Comparison of ENCODE assay signal across 8 cellular contexts in genomic region chr3:101779047-101779807, GRCh38. TPM values are rescaled to one million over a fixed set of nuclear protein-coding genes. Genes with fewer than 3 reads are reported as not detected.
DNase-seq lines count a peak whose midpoint lies in the region; ATAC-seq and TF ChIP-seq lines count a peak whose summit lies in the region.

Gene NXPE3, plus strand, starts transcription at chr3:101779211. Its CDS starts 6,386 bp downstream, at chr3:101785597.

- H3K27me3 ChIP-seq in PC-3 (ENCODE audit: low read length) = no peaks in the 10 kb centered on the region
- no peaks in the 10 kb centered on the region for H3K27me3 ChIP-seq in esophagus muscularis mucosa

- no peaks in the 10 kb centered on the region for H3F3A ChIP-seq in PC-3 (ENCODE audit: low read length, unreplicated experiment)

- H2AFZ ChIP-seq in PC-3 (ENCODE audit: low read length) = peak within 1 kb of the TSS; percentile 91

- H3K4me1 ChIP-seq in PC-3 (ENCODE audit: insufficient read depth, low read length) = peaks cover 23% of the 10 kb centered on the region
- H3K4me1 ChIP-seq in esophagus muscularis mucosa = peaks cover 21 to 39% (median 32%) of the 10 kb centered on the region in 4 donors

- H4K20me1 ChIP-seq in PC-3 (ENCODE audit: low read length) = no peaks in the 10 kb centered on the region

- H3K4me3 Mint-ChIP-seq in activated T-cell treated with anti-CD3 and anti-CD28 coated beads, Interleukin-2, amount 50 U/mL, for 4 hours = peak within 1 kb of the TSS; percentile 87

- TF ChIP-seq CTCF in PC-3 (conservative IDR thresholded peaks at IDR 0.05; ENCODE audit: low read depth, low read length) (no peak), esophagus muscularis mucosa (IDR thresholded peaks at IDR 0.05) (no peak)

- WGBS in esophagus muscularis mucosa = 0% methylated on average over 39 of the region's 78 CpGs

- DNase-seq in DMS53 (lab: John Stamatoyannopoulos, UW) (peak; percentile 86), PC-3 (peak; percentile 85), esophagus muscularis mucosa (ENCODE audit: extremely low spot score) (peak; percentile 97), myocyte (ENCODE audit: low read depth) (peak; percentile 94)
- peak; percentile 83 for DNase-seq in Jurkat, Clone E6-1 (ENCODE audit: low read depth, low spot score)
- DNase-seq in activated T-cell treated with anti-CD3 and anti-CD28 coated beads, Interleukin-2, amount 50 U/mL, for 4 hours = peak; percentile 92
- DNase-seq in stimulated activated CD8-positive, alpha-beta memory T cell treated with anti-CD3 and anti-CD28 coated beads, Interleukin-7, amount 100 ng/mL, for 48 hours (ENCODE audit: extremely low read depth in 1 of 2, low read depth in 1 of 2) = peak; percentile 85 to 91

- peaks cover 28% of the 10 kb centered on the region for H3K79me2 ChIP-seq in PC-3 (ENCODE audit: low read length)

- H3K36me3 ChIP-seq in PC-3 (ENCODE audit: low read depth, low read length) = peaks cover 7% of the 10 kb centered on the region
- peaks cover 12 to 21% (median 18%) of the 10 kb centered on the region in 4 donors for H3K36me3 ChIP-seq in esophagus muscularis mucosa

- CTCF ChIA-PET in PC-3 (lab: Charles Lee) = interaction anchor here (0.5 to 0.6 kb wide), 2 partner anchors 40 to 446 kb away, joined by 3 to 6 read pairs; no protein-coding TSS in a partner anchor

- peaks cover 47% of the 10 kb centered on the region for H3K4me1 Mint-ChIP-seq in activated T-cell treated with anti-CD3 and anti-CD28 coated beads, Interleukin-2, amount 50 U/mL, for 4 hours (ENCODE audit: low read depth)

- no peaks in the 10 kb centered on the region for H3K9me3 Mint-ChIP-seq in activated T-cell treated with anti-CD3 and anti-CD28 coated beads, Interleukin-2, amount 50 U/mL, for 4 hours

- H3K36me3 Mint-ChIP-seq in activated T-cell treated with anti-CD3 and anti-CD28 coated beads, Interleukin-2, amount 50 U/mL, for 4 hours (ENCODE audit: insufficient read depth) = peaks cover 11% of the 10 kb centered on the region

- TF ChIP-seq EP300 in esophagus muscularis mucosa (IDR thresholded peaks at IDR 0.05) = no peak

- BruUV-seq in PC-3 (replicated peaks; lab: Mats Ljungman, UMichigan) = no TSS peak

- peak within 1 kb of the TSS; percentile 58 for H3K9ac ChIP-seq in PC-3 (ENCODE audit: low read length)

- POLR2A ChIA-PET in PC-3 (lab: Charles Lee; ENCODE audit: unreplicated experiment) = interaction anchor here (0.6 kb wide), 2 partner anchors 31 to 701 kb away, joined by 3 to 14 read pairs; no protein-coding TSS in a partner anchor

- intact Hi-C loops in PC-3 (cut with micrococcal nuclease) = no loop called here
- intact Hi-C loops in esophagus muscularis mucosa (cut with DNase I) = no loop called here

- TF ChIP-seq POLR2A in esophagus muscularis mucosa (IDR thresholded peaks at IDR 0.05; ENCODE audit: low read depth) = no peak

- H3K27ac ChIP-seq in PC-3 (ENCODE audit: low read length) (no peak within 1 kb of the TSS), esophagus muscularis mucosa (replicated peaks in 1 of 4) (peak within 1 kb of the TSS; percentile 88 to 95 (median 92))

- H3K9me3 ChIP-seq in PC-3 (ENCODE audit: low read length) = no peaks in the 10 kb centered on the region
- no peaks in the 10 kb centered on the region for H3K9me3 ChIP-seq in esophagus muscularis mucosa

- H3K27me3 Mint-ChIP-seq in activated T-cell treated with anti-CD3 and anti-CD28 coated beads, Interleukin-2, amount 50 U/mL, for 4 hours (ENCODE audit: low read depth) = no peaks in the 10 kb centered on the region

- peak within 1 kb of the TSS; percentile 77 for H3K4me3 ChIP-seq in Jurkat, Clone E6-1 (ENCODE audit: low read length)
- H3K4me3 ChIP-seq in PC-3 (ENCODE audit: low read length) = peak within 1 kb of the TSS; percentile 81
- H3K4me3 ChIP-seq in esophagus muscularis mucosa = peak within 1 kb of the TSS; percentile 72 to 95 (median 85)

- ATAC-seq in GM21717 (IDR thresholded peaks at IDR 0.05; ENCODE audit: unreplicated experiment) = peak; percentile 96
- ATAC-seq in PC-3 = peak; percentile 91
- ATAC-seq in activated T-cell treated with anti-CD3 and anti-CD28 coated beads, Interleukin-2, amount 50 U/mL, for 4 hours = peak; percentile 93

- no peaks in the 10 kb centered on the region for H3K9me2 ChIP-seq in PC-3 (replicated peaks; ENCODE audit: low read length)

- H3K4me2 ChIP-seq in PC-3 (ENCODE audit: low read length) = peak within 1 kb of the TSS; percentile 94

RNA-seq across cellular contexts. Expression of gene NXPE3, which starts in this region (rescaled TPM):
- polyA plus RNA-seq in Jurkat, Clone E6-1 (2012; ENCODE audit: insufficient read depth, insufficient read length) = 16.4 TPM
- 11.6 and 12.6 TPM in 2 replicates for total RNA-seq in PC-3 (2014; rRNA removed)
- total RNA-seq in activated T-cell treated with anti-CD3 and anti-CD28 coated beads, Interleukin-2, amount 50 U/mL, for 4 hours = 10 to 100 TPM; 13.8 to 14.1 (median 13.8) TPM
- total RNA-seq in esophagus muscularis mucosa = 10 to 100 TPM; 12.4 to 19.5 (median 17.8) TPM
- total RNA-seq in myocyte = 36.4 and 42.1 TPM in 2 replicates
- 36.7 TPM for polyA plus RNA-seq in myocyte (2012)
